Comparison of ENCODE assay signal across 17 cellular contexts in the genomic region with DNA sequence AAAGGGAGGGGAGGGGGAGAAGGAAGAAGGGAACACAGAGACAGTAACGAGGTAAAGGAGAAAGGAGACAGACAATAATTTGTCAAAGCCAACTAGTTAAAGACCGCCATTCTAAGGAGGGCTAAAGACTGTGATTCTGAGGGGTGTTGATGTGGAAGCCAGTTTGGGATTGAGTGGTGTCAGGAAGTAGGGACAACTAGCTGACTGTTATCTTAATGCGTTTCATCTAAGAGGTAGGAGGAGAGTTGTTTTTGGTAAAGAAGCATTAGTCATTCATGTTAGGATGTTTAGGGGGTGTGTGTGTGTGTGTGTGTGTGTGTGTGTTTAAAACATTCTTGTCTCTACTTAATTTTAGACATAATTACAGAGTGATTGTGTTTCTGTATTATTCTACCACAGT.
DNase-seq lines count a peak whose midpoint lies in the region; ATAC-seq, FAIRE-seq and TF ChIP-seq lines count a peak whose summit lies in the region.
"Had no signal": no experiment of that assay in that cellular context is flagged by ENCODE, and none has a peak within 500 bp of the region (broad histone marks: within the 10 kb centered on the region; RNA-seq: fewer than 3 reads in every experiment).

No MANE protein-coding gene starts in this region.

- no peaks in the 10 kb centered on the region for H3K4me1 ChIP-seq in CD4-positive, CD25-positive, alpha-beta regulatory T cell (ENCODE audit: control insufficient read depth, insufficient read depth, low read length, poor library complexity, severe bottlenecking)
- H3K4me1 ChIP-seq: A549, SJSA1 had no signal

- TF ChIP-seq POLR2A in GM12891 (IDR thresholded peaks at IDR 0.05; ENCODE audit: low read depth, low read length): no peak

- TF ChIP-seq CTCF in glutamatergic neuron (IDR thresholded peaks at IDR 0.05; ENCODE audit: partially characterized antibody, unreplicated experiment): no peak

- no peaks in the 10 kb centered on the region for H3K27me3 ChIP-seq in CD4-positive, CD25-positive, alpha-beta regulatory T cell (ENCODE audit: control insufficient read depth, insufficient read depth, low read length)
- H3K27me3 ChIP-seq: SJSA1 had no signal

- H3K27me3 Mint-ChIP-seq in CD4-positive, CD25-positive, alpha-beta regulatory T cell: no peaks in the 10 kb centered on the region
- no peaks in the 10 kb centered on the region for H3K27me3 Mint-ChIP-seq in activated T-helper 17 cell treated with anti-CD3 and anti-CD28 coated beads, Interleukin-2, amount 50 U/mL, for 72 hours
- H3K27me3 Mint-ChIP-seq in glutamatergic neuron (ENCODE audit: unreplicated experiment): no peaks in the 10 kb centered on the region
- H3K27me3 Mint-ChIP-seq: CD8-positive, alpha-beta memory T cell had no signal

- peak overlapping the region; percentile 12 to 52 (median 24) for H3K27ac Mint-ChIP-seq in CD4-positive, CD25-positive, alpha-beta regulatory T cell
- H3K27ac Mint-ChIP-seq in activated T-helper 17 cell treated with anti-CD3 and anti-CD28 coated beads, Interleukin-2, amount 50 U/mL, for 72 hours: peak overlapping the region; percentile 28
- peak overlapping the region; percentile 3 for H3K27ac Mint-ChIP-seq in glutamatergic neuron (ENCODE audit: unreplicated experiment)

- H3K9me3 ChIP-seq in CD4-positive, CD25-positive, alpha-beta regulatory T cell (ENCODE audit: control insufficient read depth in 2 of 2, low read length in 2 of 2): no peaks in the 10 kb centered on the region
- H3K9me3 ChIP-seq: A549, SJSA1 had no signal

- peaks cover 16% of the 10 kb centered on the region for H3K36me3 ChIP-seq in CD4-positive, CD25-positive, alpha-beta regulatory T cell (ENCODE audit: control insufficient read depth, insufficient read depth, low read length)
- H3K36me3 ChIP-seq: SJSA1 had no signal

- no peaks in the 10 kb centered on the region for H3K9me3 Mint-ChIP-seq in CD4-positive, CD25-positive, alpha-beta regulatory T cell
- no peaks in the 10 kb centered on the region for H3K9me3 Mint-ChIP-seq in activated T-helper 17 cell treated with anti-CD3 and anti-CD28 coated beads, Interleukin-2, amount 50 U/mL, for 72 hours
- no peaks in the 10 kb centered on the region for H3K9me3 Mint-ChIP-seq in glutamatergic neuron (ENCODE audit: unreplicated experiment)
- H3K9me3 Mint-ChIP-seq: CD8-positive, alpha-beta memory T cell had no signal

- peaks cover 0 to 8% (median 4%) of the 10 kb centered on the region in 4 donors for H3K4me1 Mint-ChIP-seq in CD4-positive, CD25-positive, alpha-beta regulatory T cell
- peaks cover 6% of the 10 kb centered on the region for H3K4me1 Mint-ChIP-seq in activated T-helper 17 cell treated with anti-CD3 and anti-CD28 coated beads, Interleukin-2, amount 50 U/mL, for 72 hours
- peaks cover 29% of the 10 kb centered on the region for H3K4me1 Mint-ChIP-seq in glutamatergic neuron (ENCODE audit: low read depth, unreplicated experiment)
- H3K4me1 Mint-ChIP-seq: CD8-positive, alpha-beta memory T cell had no signal

- H3K27ac ChIP-seq in CD4-positive, CD25-positive, alpha-beta regulatory T cell (ENCODE audit: insufficient read depth, low read length, poor library complexity, severe bottlenecking): no peak overlapping the region
- H3K27ac ChIP-seq: A549, GM23248, SJSA1 had no signal

- H3K4me3 Mint-ChIP-seq in CD4-positive, CD25-positive, alpha-beta regulatory T cell: no peak overlapping the region
- no peak overlapping the region for H3K4me3 Mint-ChIP-seq in activated T-helper 17 cell treated with anti-CD3 and anti-CD28 coated beads, Interleukin-2, amount 50 U/mL, for 72 hours
- no peak overlapping the region for H3K4me3 Mint-ChIP-seq in glutamatergic neuron (ENCODE audit: unreplicated experiment)
- H3K4me3 Mint-ChIP-seq: CD8-positive, alpha-beta memory T cell had no signal

- no peak for ATAC-seq in CD4-positive, CD25-positive, alpha-beta regulatory T cell (ENCODE audit: low read depth in 2 of 2)
- no peak for ATAC-seq in activated T-helper 17 cell treated with anti-CD3 and anti-CD28 coated beads, Interleukin-2, amount 50 U/mL, for 72 hours (replicated peaks)
- ATAC-seq in GM21423 (IDR thresholded peaks at IDR 0.05; ENCODE audit: unreplicated experiment): no peak
- ATAC-seq: A549, Panc1 had no signal

- DNase-seq in CD4-positive, CD25-positive, alpha-beta regulatory T cell: no peak
- DNase-seq in GM12891 (ENCODE audit: insufficient read length, low spot score): no peak
- DNase-seq in glutamatergic neuron: no peak
- no peak for DNase-seq in NCI-H526 (lab: John Stamatoyannopoulos, UW)
- no peak for DNase-seq in GOT3 (lab: John Stamatoyannopoulos, UW)
- DNase-seq: CD8-positive, alpha-beta memory T cell; DMS53; GM23248; NCI-H1417 treated with DMSO at 0.1 percent for 48 hours; NCI-H187 treated with DMSO at 0.1 percent for 48 hours; NCI-H345; NCI-H526 treated with DMSO at 0.1 percent for 48 hours had no signal

- H3K4me3 ChIP-seq in CD4-positive, CD25-positive, alpha-beta regulatory T cell (ENCODE audit: low read depth, low read length): no peak overlapping the region
- H3K4me3 ChIP-seq: A549, GM23248, SJSA1 had no signal

- H3K36me3 Mint-ChIP-seq in CD4-positive, CD25-positive, alpha-beta regulatory T cell: peaks cover 24% of the 10 kb centered on the region
- peaks cover 47% of the 10 kb centered on the region for H3K36me3 Mint-ChIP-seq in activated T-helper 17 cell treated with anti-CD3 and anti-CD28 coated beads, Interleukin-2, amount 50 U/mL, for 72 hours (ENCODE audit: low read depth)
- no peaks in the 10 kb centered on the region for H3K36me3 Mint-ChIP-seq in glutamatergic neuron (ENCODE audit: unreplicated experiment)

- peak; percentile 5 for FAIRE-seq in GM12891 (lab: Jason Lieb, UNC)
- FAIRE-seq: A549 had no signal

TF ChIP-seq in GM12891, 5 proteins besides CTCF, POLR2A, EP300 and RAD21:
- TF ChIP-seq PAX5 (IDR thresholded peaks at IDR 0.05; ENCODE audit: insufficient read depth, low read length, severe bottlenecking) (no peak), TAF1 (IDR thresholded peaks at IDR 0.05; ENCODE audit: low read depth, low read length) (no peak), POU2F2 (IDR thresholded peaks at IDR 0.05; ENCODE audit: low read depth, low read length) (no peak), SPI1 (IDR thresholded peaks at IDR 0.05; ENCODE audit: low read depth, low read length) (no peak), POLR2AphosphoS5 (IDR thresholded peaks at IDR 0.05; ENCODE audit: low read depth, low read length) (no peak)
